Comparison of ENCODE assay signal across 17 cellular contexts in the genomic region with DNA sequence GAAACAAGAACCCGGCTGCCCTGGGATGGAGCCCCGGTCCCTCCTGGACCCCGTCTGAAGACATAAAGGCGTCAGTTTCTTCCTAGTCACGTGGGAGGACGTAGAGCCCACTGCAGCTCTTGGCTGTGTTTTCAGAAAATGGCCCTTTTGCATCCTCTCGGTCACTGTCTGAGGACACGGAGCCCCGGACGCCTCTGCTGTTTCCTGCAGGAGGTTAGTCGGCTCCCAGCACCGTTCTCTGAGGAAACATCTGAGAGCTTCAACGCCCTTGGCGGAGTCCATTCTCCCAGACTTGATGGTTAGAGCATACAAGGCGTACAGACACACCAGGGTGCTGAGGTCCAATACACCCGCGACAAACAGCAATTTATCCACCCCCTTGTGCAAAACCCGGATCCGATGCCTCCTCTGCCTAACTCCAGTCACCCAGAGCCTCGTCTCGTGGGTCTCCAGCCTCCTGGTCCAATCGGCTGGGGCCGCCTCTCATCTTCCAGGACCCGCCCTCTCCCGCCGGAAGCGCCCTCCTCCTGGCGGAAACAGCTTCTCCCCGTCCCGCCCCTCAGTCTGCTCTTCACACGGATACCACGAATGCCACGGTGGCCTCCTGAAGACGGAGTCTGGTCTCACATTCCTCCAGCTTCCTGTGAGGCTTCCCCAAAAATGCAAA.
A peak's percentile ranks its signal among the peaks of the same experiment; 100 is the strongest.
DNase-seq lines count a peak whose midpoint lies in the region; ATAC-seq and TF ChIP-seq lines count a peak whose summit lies in the region.
"Had no signal": no experiment of that assay in that cellular context is flagged by ENCODE, and none has a peak within 500 bp of the region (broad histone marks: within the 10 kb centered on the region; RNA-seq: fewer than 3 reads in every experiment).

No MANE protein-coding gene starts in this region.

- peak; percentile 55 for DNase-seq in Right ventricle myocardium superior
- no peak for DNase-seq in right atrium auricular region (ENCODE audit: low spot score)
- peak; percentile 82 to 93 for DNase-seq in NCI-H526 (lab: John Stamatoyannopoulos, UW)
- DNase-seq in right cardiac atrium, result peak in 2 of 3 donors; percentile 44 to 62
- no peak for DNase-seq in thoracic aorta (ENCODE audit: low spot score)
- DNase-seq in NAMALWA (ENCODE audit: low spot score), result no peak
- no peak for DNase-seq in germinal center (ENCODE audit: low spot score)
- DNase-seq in dermis blood vessel endothelial cell, result no peak
- DNase-seq: activated CD4-positive, alpha-beta T cell treated with anti-CD3 and anti-CD28 coated beads, Interleukin-2, amount 50 U/mL, for 1 hour; activated naive CD4-positive, alpha-beta T cell treated with Interleukin-2 at 50 U/mL for 16 hours; activated T-cell treated with anti-CD3 and anti-CD28 coated beads for 4 hours; DMS79 treated with DMSO at 0.1 percent for 48 hours; HCEC 1CT; KG1; MV-4-11 had no signal

- H3K36me3 ChIP-seq in right atrium auricular region, result no peaks in the 10 kb centered on the region
- H3K36me3 ChIP-seq in thoracic aorta, result no peaks in the 10 kb centered on the region

- intact Hi-C loops in Right ventricle myocardium superior (cut with DNase I), result no loop called here
- intact Hi-C loops in right cardiac atrium (cut with DNase I), result no loop called here

- 84% methylated on average over 34 of the region's 34 CpGs for WGBS in right cardiac atrium

- TF ChIP-seq CTCF in right atrium auricular region (IDR thresholded peaks at IDR 0.05) (no peak), thoracic aorta (IDR thresholded peaks at IDR 0.05) (no peak)

- H3K27me3 ChIP-seq in right atrium auricular region (no peaks in the 10 kb centered on the region), right cardiac atrium (ENCODE audit: control insufficient read depth, insufficient read depth) (no peaks in the 10 kb centered on the region), thoracic aorta (replicated peaks; ENCODE audit: insufficient read depth) (no peaks in the 10 kb centered on the region)

- H3K27ac ChIP-seq in right atrium auricular region (no peak overlapping the region), right cardiac atrium (ENCODE audit: low read length) (no peak overlapping the region), thoracic aorta (no peak overlapping the region)
- H3K27ac ChIP-seq: RWPE1 had no signal

- no peaks in the 10 kb centered on the region for H3K9me3 ChIP-seq in right atrium auricular region
- no peaks in the 10 kb centered on the region for H3K9me3 ChIP-seq in right cardiac atrium (ENCODE audit: control insufficient read depth, low read length)
- H3K9me3 ChIP-seq in thoracic aorta, result no peaks in the 10 kb centered on the region

- peak; percentile 57 for ATAC-seq in Right ventricle myocardium superior (ENCODE audit: poor library complexity)
- peak; percentile 51 to 61 for ATAC-seq in right cardiac atrium
- no peak for ATAC-seq in thoracic aorta (ENCODE audit: insufficient number of reproducible peaks, low FRiP score, low read depth)
- ATAC-seq: stimulated activated memory B cell treated with anti-CD40 and anti-IgM and Interleukin-4, amounts not matched to agents 10 μg/mL and 1 μg/mL and 100 μg/mL, for 72 hours had no signal

- H3K4me1 ChIP-seq in right atrium auricular region, result no peaks in the 10 kb centered on the region
- no peaks in the 10 kb centered on the region for H3K4me1 ChIP-seq in right cardiac atrium (ENCODE audit: control insufficient read depth, insufficient read depth, low read length)
- H3K4me1 ChIP-seq in thoracic aorta (ENCODE audit: control insufficient read depth in 1 of 2, low read depth in 2 of 2), result no peaks in the 10 kb centered on the region

- H3K4me3 ChIP-seq in right atrium auricular region (no peak overlapping the region), right cardiac atrium (ENCODE audit: low read length) (no peak overlapping the region), thoracic aorta (peak overlapping the region; percentile 45)

Comparison
In these comparisons a context has a peak if more than half of its experiments do, and no peak if none do; other contexts are left out.
1. DNase-seq: peak in Right ventricle myocardium superior (single experiment), NCI-H526 (2 of 2) and right cardiac atrium (2 of 3); none in right atrium auricular region (single experiment), thoracic aorta (single experiment), NAMALWA (single experiment), germinal center (single experiment) and dermis blood vessel endothelial cell (single experiment).